8 cellular contexts compared by ENCODE assay signal in genomic region chr20:56391596-56392281, GRCh38. TPM values are rescaled to one million over a fixed set of nuclear protein-coding genes. Genes with fewer than 3 reads are reported as not detected.
DNase-seq lines count a peak whose midpoint lies in the region; ATAC-seq lines count a peak whose summit lies in the region.

Gene AURKA (minus strand): TSS chr20:56392215. CDS start chr20:56388197, 4,018 bp downstream.

- H3K9ac ChIP-seq in BLaER1 treated with 17β-estradiol and CSF1 and Interleukin-3, amounts not matched to agents 10 nM and 100 nM = peak within 1 kb of the TSS; percentile 84 to 94 (median 92)

- DNase-seq in activated T-helper 1 cell treated with anti-CD3 and anti-CD28 coated beads, Interleukin-12 subunit alpha, Interleukin-12 subunit beta, Interleukin-2, Interleukin-4 antibody, amounts not matched to agents 30 ng/mL and 10 ng/mL and 1 ng/mL, durations not matched to agents 14 hours and 24 hours and 36 hours (ENCODE audit: low spot score) = no peak
- DNase-seq in right cardiac atrium (no peak), HK-2 (ENCODE audit: unreplicated experiment) (no peak), DMS153 treated with DMSO at 0.1 percent for 48 hours (lab: John Stamatoyannopoulos, UW; ENCODE audit: unreplicated experiment) (no peak)
- no peak for DNase-seq in stimulated activated effector memory CD8-positive, alpha-beta T cell treated with anti-CD3 and anti-CD28 coated beads, Interleukin-12 subunit alpha, Interleukin-12 subunit beta, amount 100 ng/mL, for 72 hours (ENCODE audit: low spot score in 2 of 2)

- peaks cover 28 to 38% (median 35%) of the 10 kb centered on the region in 10 experiments for H3K4me1 ChIP-seq in BLaER1 treated with 17β-estradiol and CSF1 and Interleukin-3, amounts not matched to agents 10 nM and 100 nM
- peaks cover 7% of the 10 kb centered on the region for H3K4me1 ChIP-seq in right cardiac atrium (ENCODE audit: control insufficient read depth, insufficient read depth, low read length)

- H3K27me3 Mint-ChIP-seq in activated T-helper 1 cell treated with anti-CD3 and anti-CD28 coated beads, Interleukin-12 subunit alpha, Interleukin-12 subunit beta, Interleukin-2, Interleukin-4 antibody, amounts not matched to agents 30 ng/mL and 10 ng/mL and 1 ng/mL, durations not matched to agents 14 hours and 24 hours and 36 hours (ENCODE audit: insufficient read depth) = no peaks in the 10 kb centered on the region

- H4K20me1 ChIP-seq in BLaER1 treated with 17β-estradiol and CSF1 and Interleukin-3, amounts not matched to agents 10 nM and 100 nM = peaks cover 0 to 17% (median 3%) of the 10 kb centered on the region in 11 experiments; a peak in 7 of 22 replicates

- H3K36me3 Mint-ChIP-seq in activated T-helper 1 cell treated with anti-CD3 and anti-CD28 coated beads, Interleukin-12 subunit alpha, Interleukin-12 subunit beta, Interleukin-2, Interleukin-4 antibody, amounts not matched to agents 30 ng/mL and 10 ng/mL and 1 ng/mL, durations not matched to agents 14 hours and 24 hours and 36 hours (ENCODE audit: low read depth) = peaks cover 31% of the 10 kb centered on the region
- H3K36me3 Mint-ChIP-seq in stimulated activated effector memory CD8-positive, alpha-beta T cell treated with anti-CD3 and anti-CD28 coated beads, Interleukin-12 subunit alpha, Interleukin-12 subunit beta, amount 100 ng/mL, for 72 hours = peaks cover 40% of the 10 kb centered on the region

- no peaks in the 10 kb centered on the region for H3K9me3 ChIP-seq in BLaER1 treated with 17β-estradiol and CSF1 and Interleukin-3, amounts not matched to agents 10 nM and 100 nM (replicated peaks in 1 of 11)
- no peaks in the 10 kb centered on the region for H3K9me3 ChIP-seq in right cardiac atrium (ENCODE audit: control insufficient read depth, low read length)

- H3K27ac ChIP-seq in BLaER1 treated with 17β-estradiol and CSF1 and Interleukin-3, amounts not matched to agents 10 nM and 100 nM = peak within 1 kb of the TSS; percentile 75 to 97 (median 91)
- H3K27ac ChIP-seq in right cardiac atrium (ENCODE audit: low read length) = peak within 1 kb of the TSS; percentile 73

- peak within 1 kb of the TSS; percentile 81 to 95 (median 90) for H3K4me2 ChIP-seq in BLaER1 treated with 17β-estradiol and CSF1 and Interleukin-3, amounts not matched to agents 10 nM and 100 nM

- WGBS in right cardiac atrium = under 1% methylated on average over 37 of the region's 37 CpGs

- peak within 1 kb of the TSS; percentile 87 for H3K27ac Mint-ChIP-seq in activated T-helper 1 cell treated with anti-CD3 and anti-CD28 coated beads, Interleukin-12 subunit alpha, Interleukin-12 subunit beta, Interleukin-2, Interleukin-4 antibody, amounts not matched to agents 30 ng/mL and 10 ng/mL and 1 ng/mL, durations not matched to agents 14 hours and 24 hours and 36 hours
- H3K27ac Mint-ChIP-seq in stimulated activated effector memory CD8-positive, alpha-beta T cell treated with anti-CD3 and anti-CD28 coated beads, Interleukin-12 subunit alpha, Interleukin-12 subunit beta, amount 100 ng/mL, for 72 hours = no peak within 1 kb of the TSS

- peak within 1 kb of the TSS; percentile 77 to 96 (median 90) for H3K4me3 ChIP-seq in BLaER1 treated with 17β-estradiol and CSF1 and Interleukin-3, amounts not matched to agents 10 nM and 100 nM
- peak within 1 kb of the TSS; percentile 87 for H3K4me3 ChIP-seq in right cardiac atrium (ENCODE audit: low read length)

- H3K36me3 ChIP-seq in BLaER1 treated with 17β-estradiol and CSF1 and Interleukin-3, amounts not matched to agents 10 nM and 100 nM = peaks cover 28 to 72% (median 60%) of the 10 kb centered on the region in 11 experiments

- intact Hi-C loops in activated T-helper 1 cell treated with anti-CD3 and anti-CD28 coated beads, Interleukin-12 subunit alpha, Interleukin-12 subunit beta, Interleukin-2, Interleukin-4 antibody, amounts not matched to agents 30 ng/mL and 10 ng/mL and 1 ng/mL, durations not matched to agents 14 hours and 24 hours and 36 hours (cut with micrococcal nuclease) = loop anchor here (1.0 to 10.0 kb wide), 8 partner anchors 9 to 1003 kb away; partner anchors contain the start of genes FAM210B, RAE1, RBM38 and RTF2
- intact Hi-C loops in right cardiac atrium (cut with DNase I) = loop anchor here in 1 of 4 donors (10.0 kb wide), 1 partner anchor 73 kb away; the partner anchor contains the start of gene RTF2

- ATAC-seq in GM19035 (IDR thresholded peaks at IDR 0.05; ENCODE audit: unreplicated experiment) = peak; percentile 42
- ATAC-seq in HG03196 (IDR thresholded peaks at IDR 0.05; ENCODE audit: unreplicated experiment) = peak; percentile 26
- ATAC-seq in right cardiac atrium = peak; percentile 35 to 60
- ATAC-seq in stimulated activated effector memory CD8-positive, alpha-beta T cell treated with anti-CD3 and anti-CD28 coated beads, Interleukin-12 subunit alpha, Interleukin-12 subunit beta, amount 100 ng/mL, for 72 hours = peak; percentile 63

- no peak within 1 kb of the TSS for H3K4me3 Mint-ChIP-seq in activated T-helper 1 cell treated with anti-CD3 and anti-CD28 coated beads, Interleukin-12 subunit alpha, Interleukin-12 subunit beta, Interleukin-2, Interleukin-4 antibody, amounts not matched to agents 30 ng/mL and 10 ng/mL and 1 ng/mL, durations not matched to agents 14 hours and 24 hours and 36 hours
- no peak within 1 kb of the TSS for H3K4me3 Mint-ChIP-seq in stimulated activated effector memory CD8-positive, alpha-beta T cell treated with anti-CD3 and anti-CD28 coated beads, Interleukin-12 subunit alpha, Interleukin-12 subunit beta, amount 100 ng/mL, for 72 hours

- H3K4me1 Mint-ChIP-seq in activated T-helper 1 cell treated with anti-CD3 and anti-CD28 coated beads, Interleukin-12 subunit alpha, Interleukin-12 subunit beta, Interleukin-2, Interleukin-4 antibody, amounts not matched to agents 30 ng/mL and 10 ng/mL and 1 ng/mL, durations not matched to agents 14 hours and 24 hours and 36 hours (ENCODE audit: low read depth) = peaks cover 49% of the 10 kb centered on the region
- H3K4me1 Mint-ChIP-seq in stimulated activated effector memory CD8-positive, alpha-beta T cell treated with anti-CD3 and anti-CD28 coated beads, Interleukin-12 subunit alpha, Interleukin-12 subunit beta, amount 100 ng/mL, for 72 hours = peaks cover 43% of the 10 kb centered on the region

- no peaks in the 10 kb centered on the region for H3K27me3 ChIP-seq in BLaER1 treated with 17β-estradiol and CSF1 and Interleukin-3, amounts not matched to agents 10 nM and 100 nM
- H3K27me3 ChIP-seq in right cardiac atrium (ENCODE audit: control insufficient read depth, insufficient read depth) = no peaks in the 10 kb centered on the region

- no peaks in the 10 kb centered on the region for H3K9me3 Mint-ChIP-seq in activated T-helper 1 cell treated with anti-CD3 and anti-CD28 coated beads, Interleukin-12 subunit alpha, Interleukin-12 subunit beta, Interleukin-2, Interleukin-4 antibody, amounts not matched to agents 30 ng/mL and 10 ng/mL and 1 ng/mL, durations not matched to agents 14 hours and 24 hours and 36 hours
- H3K9me3 Mint-ChIP-seq in stimulated activated effector memory CD8-positive, alpha-beta T cell treated with anti-CD3 and anti-CD28 coated beads, Interleukin-12 subunit alpha, Interleukin-12 subunit beta, amount 100 ng/mL, for 72 hours = no peaks in the 10 kb centered on the region

RNA-seq across cellular contexts. Expression of gene AURKA, which starts in this region (rescaled TPM):
- 39.2 and 41.2 TPM in 2 replicates for total RNA-seq in activated T-helper 1 cell treated with anti-CD3 and anti-CD28 coated beads, Interleukin-12 subunit alpha, Interleukin-12 subunit beta, Interleukin-2, Interleukin-4 antibody, amounts not matched to agents 30 ng/mL and 10 ng/mL and 1 ng/mL, durations not matched to agents 14 hours and 24 hours and 36 hours
- total RNA-seq in right cardiac atrium = 10 to 100 TPM in 1 of 4 donors, 1 to 10 TPM in 3; 4.8 to 10.8 (median 8.5) TPM
- polyA plus RNA-seq in right cardiac atrium = 5.9 TPM
